Comparison of ENCODE assay signal across 8 cellular contexts in the genomic region with DNA sequence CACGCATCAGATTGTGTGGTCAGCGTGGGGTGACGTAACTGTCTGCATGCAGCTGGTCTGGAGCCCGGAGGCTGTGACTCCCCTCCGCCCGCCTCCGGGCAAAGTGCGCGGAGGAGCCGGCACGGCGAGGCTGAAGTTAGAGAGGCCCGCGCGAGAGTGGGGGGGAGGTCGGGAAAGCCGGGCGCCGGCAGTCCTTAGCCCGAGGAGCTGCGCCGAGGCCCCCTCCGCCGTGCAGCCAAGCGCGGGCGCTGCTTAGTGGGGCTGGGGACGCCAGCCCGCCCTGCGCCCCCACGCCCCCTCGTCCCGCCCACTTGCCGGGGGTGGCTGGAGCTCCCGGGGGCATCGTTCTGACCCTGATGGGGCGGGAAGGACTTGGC.
DNase-seq lines count a peak whose midpoint lies in the region; TF ChIP-seq lines count a peak whose summit lies in the region.

No MANE protein-coding gene starts in this region.

- H3K4me3 ChIP-seq in LNCaP clone FGC (ENCODE audit: low read depth, low read length) (peak overlapping the region; percentile 74), WERI-Rb-1 (ENCODE audit: low read depth, low read length) (peak overlapping the region; percentile 81), choroid plexus epithelial cell (ENCODE audit: low read depth, low read length) (peak overlapping the region; percentile 80)

- H3K9me3 ChIP-seq in WERI-Rb-1 (ENCODE audit: severe bottlenecking) = peaks cover 2% of the 10 kb centered on the region

- TF ChIP-seq CTCF in LNCaP clone FGC (IDR thresholded peaks at IDR 0.05; ENCODE audit: control insufficient read depth, extremely low read depth, insufficient read depth) = no peak
- TF ChIP-seq CTCF in WERI-Rb-1 (IDR thresholded peaks at IDR 0.05; ENCODE audit: low read depth, low read length) = no peak
- TF ChIP-seq CTCF in choroid plexus epithelial cell (conservative IDR thresholded peaks at IDR 0.05; ENCODE audit: low read depth, low read length) = no peak

- peak; percentile 92 for DNase-seq in GM03348 (ENCODE audit: low spot score)
- peak; percentile 12 for DNase-seq in GOT3 (lab: John Stamatoyannopoulos, UW)
- no peak for DNase-seq in LNCaP clone FGC (ENCODE audit: low read depth)
- DNase-seq in WERI-Rb-1 = peak; percentile 59
- DNase-seq in choroid plexus epithelial cell (ENCODE audit: low read depth) = peak; percentile 87
- DNase-seq in stimulated activated CD4-positive, alpha-beta T cell treated with anti-CD3 and anti-CD28 coated beads, Interleukin-2, amount 100 ng/mL, for 4 hours (ENCODE audit: low read depth) = peak; percentile 19
- DNase-seq in NCI-H187 treated with DMSO at 0.1 percent for 48 hours (lab: John Stamatoyannopoulos, UW) = no peak

- peak overlapping the region; percentile 78 for H3K27ac ChIP-seq in WERI-Rb-1
- peak overlapping the region; percentile 91 for H3K27ac ChIP-seq in layer of hippocampus (ENCODE audit: low read depth, low read length)

- no peaks in the 10 kb centered on the region for H3K27me3 ChIP-seq in WERI-Rb-1 (ENCODE audit: insufficient read depth, low read depth, severe bottlenecking)
- no peaks in the 10 kb centered on the region for H3K27me3 ChIP-seq in layer of hippocampus (ENCODE audit: control insufficient read depth, insufficient read depth, low read length)

- no peaks in the 10 kb centered on the region for H3K36me3 ChIP-seq in WERI-Rb-1

Comparison
In these comparisons a context has a peak if more than half of its experiments do, and no peak if none do; other contexts are left out.
1. DNase-seq: peak in GM03348 (single experiment), GOT3 (single experiment), WERI-Rb-1 (single experiment), choroid plexus epithelial cell (single experiment) and stimulated activated CD4-positive, alpha-beta T cell treated with anti-CD3 and anti-CD28 coated beads, Interleukin-2, amount 100 ng/mL, for 4 hours (single experiment); none in LNCaP clone FGC (single experiment) and NCI-H187 treated with DMSO at 0.1 percent for 48 hours (single experiment).
2. Peak in every context shown above with its lines, with median percentiles within 50 percentile points of each other: H3K4me3 ChIP-seq.